11 cellular contexts compared by ENCODE assay signal in the genomic region with DNA sequence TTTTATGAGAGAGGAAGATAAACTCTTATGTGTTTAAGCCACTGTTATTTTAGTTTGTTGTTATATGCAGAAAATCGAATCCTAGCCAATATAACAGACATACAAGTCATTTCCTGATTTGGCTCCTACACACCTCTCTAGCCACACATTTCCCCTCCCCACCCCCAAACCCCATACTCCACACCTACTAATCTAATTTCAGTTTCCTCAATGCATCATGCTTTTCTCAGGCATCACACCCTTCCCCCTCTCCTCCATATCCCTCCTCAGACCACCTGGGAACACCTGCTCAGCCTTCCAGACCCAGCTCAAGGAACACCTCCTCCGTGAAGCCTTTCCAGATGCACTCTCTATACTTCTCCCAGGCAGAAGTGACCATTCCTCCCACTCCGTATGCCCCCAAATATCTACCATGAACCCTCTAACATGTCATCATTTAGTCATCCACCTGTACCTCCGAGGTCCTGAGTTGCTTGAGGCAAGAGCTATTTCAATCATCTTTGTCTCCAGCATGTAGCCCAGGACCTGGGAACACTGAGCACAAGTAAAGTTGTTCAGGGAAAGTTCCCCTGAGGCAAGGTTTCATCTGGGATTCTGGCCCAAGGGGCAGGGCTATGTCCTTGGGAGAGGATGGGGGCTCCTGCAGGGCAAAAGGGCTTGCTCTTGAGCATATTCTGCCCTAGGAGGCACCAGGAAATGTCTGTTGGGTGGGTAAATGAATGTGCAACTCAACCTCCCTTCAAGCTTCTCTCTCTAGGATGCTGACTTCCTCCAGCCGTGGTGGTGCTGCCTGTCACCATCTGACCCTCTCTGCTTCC.
DNase-seq lines count a peak whose midpoint lies in the region; ATAC-seq lines count a peak whose summit lies in the region.
"Had no signal": no experiment of that assay in that cellular context is flagged by ENCODE, and none has a peak within 500 bp of the region (broad histone marks: within the 10 kb centered on the region; RNA-seq: fewer than 3 reads in every experiment).

No MANE protein-coding gene starts in this region.

- H3K27ac Mint-ChIP-seq in activated CD4-positive, alpha-beta memory T cell treated with anti-CD3 and anti-CD28 coated beads, Interleukin-2, amount 10 ng/mL, durations not matched to agents 7 days and 5 days: peak overlapping the region; percentile 93
- H3K27ac Mint-ChIP-seq in memory B cell: peak overlapping the region; percentile 13

- CTCF ChIA-PET in activated CD4-positive, alpha-beta memory T cell treated with anti-CD3 and anti-CD28 coated beads, Interleukin-2, amount 10 ng/mL, durations not matched to agents 7 days and 5 days (lab: Charles Lee): interaction anchor here (0.7 to 5.2 kb wide), 8 partner anchors 11 to 382 kb away, joined by 3 to 24 read pairs (median 6); no protein-coding TSS in a partner anchor

- peak; percentile 33 for DNase-seq in stimulated activated naive CD4-positive, alpha-beta T cell treated with Interleukin-2 at 50 U/mL for 16 hours (lab: John Stamatoyannopoulos, UW)
- DNase-seq in stimulated activated naive CD4-positive, alpha-beta T cell (lab: John Stamatoyannopoulos, UW): no peak
- peak; percentile 63 for DNase-seq in activated CD4-positive, alpha-beta memory T cell treated with anti-CD3 and anti-CD28 coated beads, Interleukin-2, amount 10 ng/mL, durations not matched to agents 7 days and 5 days
- DNase-seq in memory B cell (ENCODE audit: low spot score in 2 of 2) (no peak), H4 (ENCODE audit: low spot score) (no peak), NCI-H446 treated with DMSO at 0.1 percent for 48 hours (lab: John Stamatoyannopoulos, UW) (no peak)
- DNase-seq: caudate nucleus, left lung, NCI-H2081 treated with DMSO at 0.1 percent for 48 hours had no signal

- peaks cover 57% of the 10 kb centered on the region for H3K4me1 Mint-ChIP-seq in activated CD4-positive, alpha-beta memory T cell treated with anti-CD3 and anti-CD28 coated beads, Interleukin-2, amount 10 ng/mL, durations not matched to agents 7 days and 5 days
- peaks cover 31% of the 10 kb centered on the region for H3K4me1 Mint-ChIP-seq in memory B cell

- H3K27me3 Mint-ChIP-seq in activated CD4-positive, alpha-beta memory T cell treated with anti-CD3 and anti-CD28 coated beads, Interleukin-2, amount 10 ng/mL, durations not matched to agents 7 days and 5 days: no peaks in the 10 kb centered on the region
- H3K27me3 Mint-ChIP-seq in memory B cell: no peaks in the 10 kb centered on the region

- H3K4me3 Mint-ChIP-seq in activated CD4-positive, alpha-beta memory T cell treated with anti-CD3 and anti-CD28 coated beads, Interleukin-2, amount 10 ng/mL, durations not matched to agents 7 days and 5 days: peak overlapping the region; percentile 53
- no peak overlapping the region for H3K4me3 Mint-ChIP-seq in memory B cell

- peaks cover 22% of the 10 kb centered on the region for H3K36me3 Mint-ChIP-seq in activated CD4-positive, alpha-beta memory T cell treated with anti-CD3 and anti-CD28 coated beads, Interleukin-2, amount 10 ng/mL, durations not matched to agents 7 days and 5 days (ENCODE audit: low read depth)
- no peaks in the 10 kb centered on the region for H3K36me3 Mint-ChIP-seq in memory B cell

- POLR2A ChIA-PET in activated CD4-positive, alpha-beta memory T cell treated with anti-CD3 and anti-CD28 coated beads, Interleukin-2, amount 10 ng/mL, durations not matched to agents 7 days and 5 days (lab: Charles Lee): interaction anchor here (0.6 to 5.7 kb wide), 13 partner anchors 8 to 124 kb away, joined by 3 to 53 read pairs (median 3); no protein-coding TSS in a partner anchor

- H3K9me3 Mint-ChIP-seq in activated CD4-positive, alpha-beta memory T cell treated with anti-CD3 and anti-CD28 coated beads, Interleukin-2, amount 10 ng/mL, durations not matched to agents 7 days and 5 days: peaks cover 9% of the 10 kb centered on the region
- H3K9me3 Mint-ChIP-seq in memory B cell: no peaks in the 10 kb centered on the region

- ATAC-seq in memory B cell (ENCODE audit: low read depth): no peak
- ATAC-seq in HG03280 (IDR thresholded peaks at IDR 0.05; ENCODE audit: unreplicated experiment): no peak
- ATAC-seq in GM18873 (IDR thresholded peaks at IDR 0.05; ENCODE audit: low FRiP score, unreplicated experiment): no peak
- ATAC-seq: left lung had no signal

Comparison
In these comparisons a context has a peak if more than half of its experiments do, and no peak if none do; other contexts are left out.
1. DNase-seq: peak in stimulated activated naive CD4-positive, alpha-beta T cell treated with Interleukin-2 at 50 U/mL for 16 hours (single experiment) and activated CD4-positive, alpha-beta memory T cell treated with anti-CD3 and anti-CD28 coated beads, Interleukin-2, amount 10 ng/mL, durations not matched to agents 7 days and 5 days (single experiment); none in stimulated activated naive CD4-positive, alpha-beta T cell (0 of 6), memory B cell (0 of 2), H4 (single experiment) and NCI-H446 treated with DMSO at 0.1 percent for 48 hours (single experiment).